Comparison of ENCODE assay signal across 26 cellular contexts in genomic region chr9:96467784-96468183, GRCh38.
"Had no signal": no experiment of that assay in that cellular context is flagged by ENCODE, and none has a peak within 500 bp of the region (broad histone marks: within the 10 kb centered on the region; RNA-seq: fewer than 3 reads in every experiment).

No MANE protein-coding gene starts in this region.

- H3K4me1 Mint-ChIP-seq: memory B cell; naive thymus-derived CD4-positive, alpha-beta T cell; stimulated activated memory B cell treated with anti-CD40 and anti-IgM and Interleukin-4, amounts not matched to agents 10 μg/mL and 1 μg/mL and 100 μg/mL, for 72 hours had no signal

- H3K4me1 ChIP-seq: stomach, testis, thyroid gland, transverse colon, upper lobe of left lung had no signal

- H3K27me3 Mint-ChIP-seq: memory B cell; naive thymus-derived CD4-positive, alpha-beta T cell; natural killer cell treated with Interleukin-12 subunit alpha and Interleukin-12 subunit beta and Interleukin-15 and Interleukin-18, amount 100 ng/mL, for 72 hours; progenitor cell of endocrine pancreas; stimulated activated memory B cell treated with anti-CD40 and anti-IgM and Interleukin-4, amounts not matched to agents 10 μg/mL and 1 μg/mL and 100 μg/mL, for 72 hours had no signal

- H3K27me3 ChIP-seq: heart right ventricle, hepatocyte, ovary, stomach, testis, thyroid gland, transverse colon, upper lobe of left lung had no signal

- H3K9me3 ChIP-seq: heart right ventricle, mucosa of descending colon, ovary, stomach, testis, thyroid gland, transverse colon, upper lobe of left lung had no signal

- H3K4me3 Mint-ChIP-seq: memory B cell; natural killer cell treated with Interleukin-12 subunit alpha and Interleukin-12 subunit beta and Interleukin-15 and Interleukin-18, amount 100 ng/mL, for 72 hours; stimulated activated memory B cell treated with anti-CD40 and anti-IgM and Interleukin-4, amounts not matched to agents 10 μg/mL and 1 μg/mL and 100 μg/mL, for 72 hours had no signal

- H3K27ac ChIP-seq: heart right ventricle, hepatocyte, ovary, skin epidermis, stomach, testis, thyroid gland, transverse colon, upper lobe of left lung had no signal

- H3K9me3 Mint-ChIP-seq: memory B cell; naive thymus-derived CD4-positive, alpha-beta T cell; natural killer cell treated with Interleukin-12 subunit alpha and Interleukin-12 subunit beta and Interleukin-15 and Interleukin-18, amount 100 ng/mL, for 72 hours; stimulated activated memory B cell treated with anti-CD40 and anti-IgM and Interleukin-4, amounts not matched to agents 10 μg/mL and 1 μg/mL and 100 μg/mL, for 72 hours had no signal

- ATAC-seq: left lobe of liver; mucosa of descending colon; naive thymus-derived CD4-positive, alpha-beta T cell; natural killer cell treated with Interleukin-12 subunit alpha and Interleukin-12 subunit beta and Interleukin-15 and Interleukin-18, amount 100 ng/mL, for 72 hours; right cardiac atrium; sciatic nerve; stimulated activated memory B cell treated with anti-CD40 and anti-IgM and Interleukin-4, amounts not matched to agents 10 μg/mL and 1 μg/mL and 100 μg/mL, for 72 hours; stimulated activated naive CD8-positive, alpha-beta T cell treated with anti-CD3 and anti-CD28 coated beads, Interleukin-15, Interleukin-2, amounts not matched to agents 100 U/mL and 50 U/mL, for 24 hours had no signal

- H3K4me3 ChIP-seq: heart right ventricle, hepatocyte, mucosa of descending colon, ovary, skin epidermis, stomach, testis, thyroid gland, transverse colon, upper lobe of left lung had no signal

- H3K36me3 Mint-ChIP-seq: natural killer cell treated with Interleukin-12 subunit alpha and Interleukin-12 subunit beta and Interleukin-15 and Interleukin-18, amount 100 ng/mL, for 72 hours had no signal

- H3K27ac Mint-ChIP-seq: memory B cell; naive thymus-derived CD4-positive, alpha-beta T cell; natural killer cell treated with Interleukin-12 subunit alpha and Interleukin-12 subunit beta and Interleukin-15 and Interleukin-18, amount 100 ng/mL, for 72 hours; progenitor cell of endocrine pancreas; stimulated activated memory B cell treated with anti-CD40 and anti-IgM and Interleukin-4, amounts not matched to agents 10 μg/mL and 1 μg/mL and 100 μg/mL, for 72 hours had no signal

- DNase-seq: glutamatergic neuron; heart right ventricle; islet precursor cell; midbrain; mucosa of descending colon; naive thymus-derived CD4-positive, alpha-beta T cell; ovary; right cardiac atrium; stimulated activated CD4-positive, alpha-beta T cell treated with anti-CD3 and anti-CD28 coated beads, Interleukin-12 subunit alpha, Interleukin-12 subunit beta, amount 100 ng/mL, for 4 hours; stimulated activated CD4-positive, alpha-beta T cell treated with anti-CD3 and anti-CD28 coated beads, Interleukin-15, amount 100 ng/mL, for 24 hours; stimulated activated CD4-positive, alpha-beta T cell treated with anti-CD3 and anti-CD28 coated beads, Interleukin-2, amount 100 ng/mL, for 24 hours; stimulated activated CD4-positive, alpha-beta T cell treated with anti-CD3 and anti-CD28 coated beads, Interleukin-4, amount 100 ng/mL, for 1 hour; stimulated activated naive CD8-positive, alpha-beta T cell treated with anti-CD3 and anti-CD28 coated beads, Interleukin-15, Interleukin-2, amounts not matched to agents 100 U/mL and 50 U/mL, for 24 hours; stomach; testis; thyroid gland; transverse colon had no signal
